Comparison of ENCODE assay signal across 10 cellular contexts in genomic region chr1:198258491-198258890, GRCh38.
DNase-seq lines count a peak whose midpoint lies in the region; ATAC-seq lines count a peak whose summit lies in the region.
"Had no signal": no experiment of that assay in that cellular context is flagged by ENCODE, and none has a peak within 500 bp of the region (broad histone marks: within the 10 kb centered on the region; RNA-seq: fewer than 3 reads in every experiment).

No MANE protein-coding gene starts in this region.

- ATAC-seq in GM18858 (IDR thresholded peaks at IDR 0.05; ENCODE audit: unreplicated experiment) (peak; percentile 36), HG02588 (IDR thresholded peaks at IDR 0.05; ENCODE audit: unreplicated experiment) (peak; percentile 45)

- DNase-seq in RPMI7951 (ENCODE audit: low read depth) (peak; percentile 69), myocyte (ENCODE audit: low read depth) (peak; percentile 56), COR-L47 (lab: John Stamatoyannopoulos, UW) (no peak), cerebellar nuclear complex (lab: John Stamatoyannopoulos, UW) (no peak), NCI-H2196 (lab: John Stamatoyannopoulos, UW; ENCODE audit: unreplicated experiment) (no peak)
- no peak for DNase-seq in effector CD8-positive, alpha-beta T cell (lab: John Stamatoyannopoulos, UW)
- DNase-seq: SHP77, stomach had no signal

Comparison
In these comparisons a context has a peak if more than half of its experiments do, and no peak if none do; other contexts are left out.
1. DNase-seq: peak in RPMI7951 (single experiment) and myocyte (single experiment); none in COR-L47 (single experiment), cerebellar nuclear complex (0 of 2), effector CD8-positive, alpha-beta T cell (single experiment) and NCI-H2196 (single experiment).